ENCODE assay signal across 1 cellular context in the genomic region with DNA sequence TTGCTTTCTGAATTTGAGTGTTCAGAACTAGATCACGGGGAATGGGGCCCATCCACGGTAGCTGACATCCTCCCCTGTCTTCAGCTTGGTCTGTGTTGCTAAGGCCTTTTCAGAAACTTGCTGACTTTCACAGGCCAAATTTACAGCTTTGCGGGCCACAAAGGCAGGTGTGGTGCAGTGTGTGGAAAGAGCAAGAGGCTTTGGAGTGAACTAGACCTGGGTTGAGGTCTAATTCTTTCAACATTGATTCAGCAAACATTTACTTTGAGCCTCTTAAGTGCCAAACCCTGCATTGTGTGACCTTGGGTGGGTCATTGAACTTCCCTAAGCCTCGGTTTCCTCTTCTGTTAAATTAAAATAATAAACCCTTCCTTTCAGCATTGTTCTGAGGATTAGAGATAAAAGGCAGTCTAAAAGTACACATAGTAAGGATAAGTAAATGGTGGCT.
A peak's percentile ranks its signal among the peaks of the same experiment; 100 is the strongest.
TF ChIP-seq lines count a peak whose summit lies in the region.

No MANE protein-coding gene starts in this region.

TF ChIP-seq in HepG2, 621 proteins besides CTCF, POLR2A, EP300 and RAD21 (continued from another document and continues in another):
- TF ChIP-seq, protein P1, sequence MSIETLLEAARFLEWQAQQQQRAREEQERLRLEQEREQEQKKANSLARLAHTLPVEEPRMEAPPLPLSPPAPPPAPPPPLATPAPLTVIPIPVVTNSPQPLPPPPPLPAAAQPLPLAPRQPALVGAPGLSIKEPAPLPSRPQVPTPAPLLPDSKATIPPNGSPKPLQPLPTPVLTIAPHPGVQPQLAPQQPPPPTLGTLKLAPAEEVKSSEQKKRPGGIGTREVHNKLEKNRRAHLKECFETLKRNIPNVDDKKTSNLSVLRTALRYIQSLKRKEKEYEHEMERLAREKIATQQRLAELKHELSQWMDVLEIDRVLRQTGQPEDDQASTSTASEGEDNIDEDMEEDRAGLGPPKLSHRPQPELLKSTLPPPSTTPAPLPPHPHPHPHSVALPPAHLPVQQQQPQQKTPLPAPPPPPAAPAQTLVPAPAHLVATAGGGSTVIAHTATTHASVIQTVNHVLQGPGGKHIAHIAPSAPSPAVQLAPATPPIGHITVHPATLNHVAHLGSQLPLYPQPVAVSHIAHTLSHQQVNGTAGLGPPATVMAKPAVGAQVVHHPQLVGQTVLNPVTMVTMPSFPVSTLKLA (IDR thresholded peaks at IDR 0.05), result no peak
- TF ChIP-seq SMARCE1 (IDR thresholded peaks at IDR 0.05; ENCODE audit: borderline replicate concordance) (no peak), JDP2 (CRISPR knock-in tag; IDR thresholded peaks at IDR 0.05; ENCODE audit: borderline replicate concordance) (no peak), CREM (IDR thresholded peaks at IDR 0.05) (peak; percentile 19; the same call in 1 of the 2 replicates), CREM (CRISPR knock-in tag; IDR thresholded peaks at IDR 0.05) (no peak), HDAC1 (CRISPR knock-in tag; IDR thresholded peaks at IDR 0.05) (no peak), ZNF878 (CRISPR knock-in tag; IDR thresholded peaks at IDR 0.05) (no peak), SOX5 (CRISPR knock-in tag; IDR thresholded peaks at IDR 0.05; ENCODE audit: borderline replicate concordance) (peak; percentile 55; the same call in 1 of the 2 replicates), THAP11 (CRISPR knock-in tag; IDR thresholded peaks at IDR 0.05) (no peak), PHB2 (IDR thresholded peaks at IDR 0.05; ENCODE audit: partially characterized antibody) (no peak), ZNF484 (CRISPR knock-in tag; IDR thresholded peaks at IDR 0.05; ENCODE audit: borderline replicate concordance, low read depth) (no peak), ZFP1 (CRISPR knock-in tag; IDR thresholded peaks at IDR 0.05) (no peak), SETDB1 (CRISPR knock-in tag; IDR thresholded peaks at IDR 0.05; ENCODE audit: borderline replicate concordance) (no peak), JUN (CRISPR knock-in tag; IDR thresholded peaks at IDR 0.05) (no peak), ZC3H13 (CRISPR knock-in tag; IDR thresholded peaks at IDR 0.05) (no peak), ZSCAN9 (CRISPR knock-in tag; IDR thresholded peaks at IDR 0.05; ENCODE audit: borderline replicate concordance) (no peak), KDM2A (CRISPR knock-in tag; IDR thresholded peaks at IDR 0.05; ENCODE audit: borderline replicate concordance, low read depth) (no peak), HCFC1 (IDR thresholded peaks at IDR 0.05; ENCODE audit: low read depth, low read length) (no peak), NFIB (CRISPR knock-in tag; IDR thresholded peaks at IDR 0.05; ENCODE audit: borderline replicate concordance) (no peak), ZNF446 (CRISPR knock-in tag; IDR thresholded peaks at IDR 0.05) (no peak), TCF7 (IDR thresholded peaks at IDR 0.05; ENCODE audit: low read depth) (peak; percentile 57; the same call in 1 of the 2 replicates), ZNF350 (CRISPR knock-in tag; IDR thresholded peaks at IDR 0.05; ENCODE audit: borderline replicate concordance, low read depth) (no peak), TBX2 (CRISPR knock-in tag; IDR thresholded peaks at IDR 0.05; ENCODE audit: borderline replicate concordance) (0 out of 2 replicates have a peak, but pooled peaks have one; percentile 26), SOX13 (IDR thresholded peaks at IDR 0.05) (peak; percentile 53), SOX13 (CRISPR knock-in tag; conservative IDR thresholded peaks at IDR 0.05 in 1 of 2, IDR thresholded peaks at IDR 0.05 in 1 of 2) (peak in 1 of 2 experiments; percentile 92; a peak in 2 of 4 replicates), SOX6 (IDR thresholded peaks at IDR 0.05) (no peak), SOX6 (CRISPR knock-in tag; IDR thresholded peaks at IDR 0.05) (peak; percentile 76), ZNF7 (CRISPR knock-in tag; IDR thresholded peaks at IDR 0.05) (no peak), PRMT3 (CRISPR knock-in tag; IDR thresholded peaks at IDR 0.05; ENCODE audit: borderline replicate concordance, low read depth) (no peak), MYC (CRISPR knock-in tag; IDR thresholded peaks at IDR 0.05; ENCODE audit: borderline replicate concordance) (no peak), SMAD1 (CRISPR knock-in tag; IDR thresholded peaks at IDR 0.05; ENCODE audit: borderline replicate concordance, low read depth) (no peak), SMC3 (IDR thresholded peaks at IDR 0.05; ENCODE audit: low read length) (no peak), RXRA (CRISPR knock-in tag; IDR thresholded peaks at IDR 0.05) (peak; percentile 44; the same call in 1 of the 2 replicates), ZNF557 (CRISPR knock-in tag; IDR thresholded peaks at IDR 0.05) (no peak), KMT2A (CRISPR knock-in tag; IDR thresholded peaks at IDR 0.05) (no peak), CBX1 (IDR thresholded peaks at IDR 0.05; ENCODE audit: low read depth) (no peak)
- TF ChIP-seq, protein P2, sequence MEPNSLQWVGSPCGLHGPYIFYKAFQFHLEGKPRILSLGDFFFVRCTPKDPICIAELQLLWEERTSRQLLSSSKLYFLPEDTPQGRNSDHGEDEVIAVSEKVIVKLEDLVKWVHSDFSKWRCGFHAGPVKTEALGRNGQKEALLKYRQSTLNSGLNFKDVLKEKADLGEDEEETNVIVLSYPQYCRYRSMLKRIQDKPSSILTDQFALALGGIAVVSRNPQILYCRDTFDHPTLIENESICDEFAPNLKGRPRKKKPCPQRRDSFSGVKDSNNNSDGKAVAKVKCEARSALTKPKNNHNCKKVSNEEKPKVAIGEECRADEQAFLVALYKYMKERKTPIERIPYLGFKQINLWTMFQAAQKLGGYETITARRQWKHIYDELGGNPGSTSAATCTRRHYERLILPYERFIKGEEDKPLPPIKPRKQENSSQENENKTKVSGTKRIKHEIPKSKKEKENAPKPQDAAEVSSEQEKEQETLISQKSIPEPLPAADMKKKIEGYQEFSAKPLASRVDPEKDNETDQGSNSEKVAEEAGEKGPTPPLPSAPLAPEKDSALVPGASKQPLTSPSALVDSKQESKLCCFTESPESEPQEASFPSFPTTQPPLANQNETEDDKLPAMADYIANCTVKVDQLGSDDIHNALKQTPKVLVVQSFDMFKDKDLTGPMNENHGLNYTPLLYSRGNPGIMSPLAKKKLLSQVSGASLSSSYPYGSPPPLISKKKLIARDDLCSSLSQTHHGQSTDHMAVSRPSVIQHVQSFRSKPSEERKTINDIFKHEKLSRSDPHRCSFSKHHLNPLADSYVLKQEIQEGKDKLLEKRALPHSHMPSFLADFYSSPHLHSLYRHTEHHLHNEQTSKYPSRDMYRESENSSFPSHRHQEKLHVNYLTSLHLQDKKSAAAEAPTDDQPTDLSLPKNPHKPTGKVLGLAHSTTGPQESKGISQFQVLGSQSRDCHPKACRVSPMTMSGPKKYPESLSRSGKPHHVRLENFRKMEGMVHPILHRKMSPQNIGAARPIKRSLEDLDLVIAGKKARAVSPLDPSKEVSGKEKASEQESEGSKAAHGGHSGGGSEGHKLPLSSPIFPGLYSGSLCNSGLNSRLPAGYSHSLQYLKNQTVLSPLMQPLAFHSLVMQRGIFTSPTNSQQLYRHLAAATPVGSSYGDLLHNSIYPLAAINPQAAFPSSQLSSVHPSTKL (CRISPR knock-in tag; IDR thresholded peaks at IDR 0.05), result peak; percentile 41; the same call in 1 of the 2 replicates
- TF ChIP-seq, protein P3, sequence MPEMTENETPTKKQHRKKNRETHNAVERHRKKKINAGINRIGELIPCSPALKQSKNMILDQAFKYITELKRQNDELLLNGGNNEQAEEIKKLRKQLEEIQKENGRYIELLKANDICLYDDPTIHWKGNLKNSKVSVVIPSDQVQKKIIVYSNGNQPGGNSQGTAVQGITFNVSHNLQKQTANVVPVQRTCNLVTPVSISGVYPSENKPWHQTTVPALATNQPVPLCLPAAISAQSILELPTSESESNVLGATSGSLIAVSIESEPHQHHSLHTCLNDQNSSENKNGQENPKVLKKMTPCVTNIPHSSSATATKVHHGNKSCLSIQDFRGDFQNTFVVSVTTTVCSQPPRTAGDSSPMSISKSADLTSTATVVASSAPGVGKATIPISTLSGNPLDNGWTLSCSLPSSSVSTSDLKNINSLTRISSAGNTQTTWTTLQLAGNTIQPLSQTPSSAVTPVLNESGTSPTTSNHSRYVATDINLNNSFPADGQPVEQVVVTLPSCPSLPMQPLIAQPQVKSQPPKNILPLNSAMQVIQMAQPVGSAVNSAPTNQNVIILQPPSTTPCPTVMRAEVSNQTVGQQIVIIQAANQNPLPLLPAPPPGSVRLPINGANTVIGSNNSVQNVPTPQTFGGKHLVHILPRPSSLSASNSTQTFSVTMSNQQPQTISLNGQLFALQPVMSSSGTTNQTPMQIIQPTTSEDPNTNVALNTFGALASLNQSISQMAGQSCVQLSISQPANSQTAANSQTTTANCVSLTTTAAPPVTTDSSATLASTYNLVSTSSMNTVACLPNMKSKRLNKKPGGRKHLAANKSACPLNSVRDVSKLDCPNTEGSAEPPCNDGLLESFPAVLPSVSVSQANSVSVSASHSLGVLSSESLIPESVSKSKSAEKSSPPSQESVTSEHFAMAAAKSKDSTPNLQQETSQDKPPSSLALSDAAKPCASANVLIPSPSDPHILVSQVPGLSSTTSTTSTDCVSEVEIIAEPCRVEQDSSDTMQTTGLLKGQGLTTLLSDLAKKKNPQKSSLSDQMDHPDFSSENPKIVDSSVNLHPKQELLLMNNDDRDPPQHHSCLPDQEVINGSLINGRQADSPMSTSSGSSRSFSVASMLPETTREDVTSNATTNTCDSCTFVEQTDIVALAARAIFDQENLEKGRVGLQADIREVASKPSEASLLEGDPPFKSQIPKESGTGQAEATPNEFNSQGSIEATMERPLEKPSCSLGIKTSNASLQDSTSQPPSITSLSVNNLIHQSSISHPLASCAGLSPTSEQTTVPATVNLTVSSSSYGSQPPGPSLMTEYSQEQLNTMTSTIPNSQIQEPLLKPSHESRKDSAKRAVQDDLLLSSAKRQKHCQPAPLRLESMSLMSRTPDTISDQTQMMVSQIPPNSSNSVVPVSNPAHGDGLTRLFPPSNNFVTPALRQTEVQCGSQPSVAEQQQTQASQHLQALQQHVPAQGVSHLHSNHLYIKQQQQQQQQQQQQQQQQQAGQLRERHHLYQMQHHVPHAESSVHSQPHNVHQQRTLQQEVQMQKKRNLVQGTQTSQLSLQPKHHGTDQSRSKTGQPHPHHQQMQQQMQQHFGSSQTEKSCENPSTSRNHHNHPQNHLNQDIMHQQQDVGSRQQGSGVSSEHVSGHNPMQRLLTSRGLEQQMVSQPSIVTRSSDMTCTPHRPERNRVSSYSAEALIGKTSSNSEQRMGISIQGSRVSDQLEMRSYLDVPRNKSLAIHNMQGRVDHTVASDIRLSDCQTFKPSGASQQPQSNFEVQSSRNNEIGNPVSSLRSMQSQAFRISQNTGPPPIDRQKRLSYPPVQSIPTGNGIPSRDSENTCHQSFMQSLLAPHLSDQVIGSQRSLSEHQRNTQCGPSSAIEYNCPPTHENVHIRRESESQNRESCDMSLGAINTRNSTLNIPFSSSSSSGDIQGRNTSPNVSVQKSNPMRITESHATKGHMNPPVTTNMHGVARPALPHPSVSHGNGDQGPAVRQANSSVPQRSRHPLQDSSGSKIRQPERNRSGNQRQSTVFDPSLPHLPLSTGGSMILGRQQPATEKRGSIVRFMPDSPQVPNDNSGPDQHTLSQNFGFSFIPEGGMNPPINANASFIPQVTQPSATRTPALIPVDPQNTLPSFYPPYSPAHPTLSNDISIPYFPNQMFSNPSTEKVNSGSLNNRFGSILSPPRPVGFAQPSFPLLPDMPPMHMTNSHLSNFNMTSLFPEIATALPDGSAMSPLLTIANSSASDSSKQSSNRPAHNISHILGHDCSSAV (CRISPR knock-in tag; IDR thresholded peaks at IDR 0.05; ENCODE audit: borderline replicate concordance), result no peak
- TF ChIP-seq, protein P4, sequence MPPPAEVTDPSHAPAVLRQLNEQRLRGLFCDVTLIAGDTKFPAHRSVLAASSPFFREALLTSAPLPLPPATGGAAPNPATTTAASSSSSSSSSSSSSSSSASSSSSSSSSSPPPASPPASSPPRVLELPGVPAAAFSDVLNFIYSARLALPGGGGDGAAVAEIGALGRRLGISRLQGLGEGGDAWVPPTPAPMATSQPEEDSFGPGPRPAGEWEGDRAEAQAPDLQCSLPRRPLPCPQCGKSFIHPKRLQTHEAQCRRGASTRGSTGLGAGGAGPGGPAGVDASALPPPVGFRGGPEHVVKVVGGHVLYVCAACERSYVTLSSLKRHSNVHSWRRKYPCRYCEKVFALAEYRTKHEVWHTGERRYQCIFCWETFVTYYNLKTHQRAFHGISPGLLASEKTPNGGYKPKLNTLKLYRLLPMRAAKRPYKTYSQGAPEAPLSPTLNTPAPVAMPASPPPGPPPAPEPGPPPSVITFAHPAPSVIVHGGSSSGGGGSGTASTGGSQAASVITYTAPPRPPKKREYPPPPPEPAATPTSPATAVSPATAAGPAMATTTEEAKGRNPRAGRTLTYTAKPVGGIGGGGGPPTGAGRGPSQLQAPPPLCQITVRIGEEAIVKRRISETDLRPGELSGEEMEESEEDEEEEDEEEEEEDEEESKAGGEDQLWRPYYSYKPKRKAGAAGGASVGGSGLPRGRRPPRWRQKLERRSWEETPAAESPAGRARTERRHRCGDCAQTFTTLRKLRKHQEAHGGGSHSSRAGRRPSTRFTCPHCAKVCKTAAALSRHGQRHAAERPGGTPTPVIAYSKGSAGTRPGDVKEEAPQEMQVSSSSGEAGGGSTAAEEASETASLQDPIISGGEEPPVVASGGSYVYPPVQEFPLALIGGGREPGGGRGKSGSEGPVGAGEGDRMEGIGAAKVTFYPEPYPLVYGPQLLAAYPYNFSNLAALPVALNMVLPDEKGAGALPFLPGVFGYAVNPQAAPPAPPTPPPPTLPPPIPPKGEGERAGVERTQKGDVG (CRISPR knock-in tag; IDR thresholded peaks at IDR 0.05; ENCODE audit: borderline replicate concordance), result no peak
- TF ChIP-seq, protein P5, sequence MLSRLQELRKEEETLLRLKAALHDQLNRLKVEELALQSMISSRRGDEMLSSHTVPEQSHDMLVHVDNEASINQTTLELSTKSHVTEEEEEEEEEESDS (CRISPR knock-in tag; IDR thresholded peaks at IDR 0.05; ENCODE audit: borderline replicate concordance), result no peak
- TF ChIP-seq, protein P6, sequence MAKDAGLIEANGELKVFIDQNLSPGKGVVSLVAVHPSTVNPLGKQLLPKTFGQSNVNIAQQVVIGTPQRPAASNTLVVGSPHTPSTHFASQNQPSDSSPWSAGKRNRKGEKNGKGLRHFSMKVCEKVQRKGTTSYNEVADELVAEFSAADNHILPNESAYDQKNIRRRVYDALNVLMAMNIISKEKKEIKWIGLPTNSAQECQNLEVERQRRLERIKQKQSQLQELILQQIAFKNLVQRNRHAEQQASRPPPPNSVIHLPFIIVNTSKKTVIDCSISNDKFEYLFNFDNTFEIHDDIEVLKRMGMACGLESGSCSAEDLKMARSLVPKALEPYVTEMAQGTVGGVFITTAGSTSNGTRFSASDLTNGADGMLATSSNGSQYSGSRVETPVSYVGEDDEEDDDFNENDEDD (CRISPR knock-in tag; IDR thresholded peaks at IDR 0.05; ENCODE audit: borderline replicate concordance), result no peak
- TF ChIP-seq, protein P7, sequence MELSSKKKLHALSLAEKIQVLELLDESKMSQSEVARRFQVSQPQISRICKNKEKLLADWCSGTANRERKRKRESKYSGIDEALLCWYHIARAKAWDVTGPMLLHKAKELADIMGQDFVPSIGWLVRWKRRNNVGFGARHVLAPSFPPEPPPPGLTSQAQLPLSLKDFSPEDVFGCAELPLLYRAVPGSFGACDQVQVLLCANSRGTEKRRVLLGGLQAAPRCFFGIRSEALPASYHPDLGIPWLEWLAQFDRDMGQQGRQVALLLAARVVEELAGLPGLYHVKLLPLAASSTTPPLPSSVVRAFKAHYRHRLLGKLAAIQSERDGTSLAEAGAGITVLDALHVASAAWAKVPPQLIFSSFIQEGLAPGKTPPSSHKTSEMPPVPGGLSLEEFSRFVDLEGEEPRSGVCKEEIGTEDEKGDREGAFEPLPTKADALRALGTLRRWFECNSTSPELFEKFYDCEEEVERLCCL (CRISPR knock-in tag; IDR thresholded peaks at IDR 0.05; ENCODE audit: borderline replicate concordance), result no peak
